10 cellular contexts compared by ENCODE assay signal in genomic region chr15:87619161-87619960, GRCh38.
DNase-seq lines count a peak whose midpoint lies in the region; ATAC-seq, FAIRE-seq and TF ChIP-seq lines count a peak whose summit lies in the region.
"Had no signal": no experiment of that assay in that cellular context is flagged by ENCODE, and none has a peak within 500 bp of the region (broad histone marks: within the 10 kb centered on the region; RNA-seq: fewer than 3 reads in every experiment).

No MANE protein-coding gene starts in this region.

- intact Hi-C loops in Right ventricle myocardium inferior (cut with DNase I) (no loop called here), cardiac septum (cut with DNase I) (no loop called here), K562 (cut with micrococcal nuclease) (no loop called here), kidney (cut with DNase I) (no loop called here), aorta (cut with DNase I) (loop anchor here (5.0 to 10.0 kb wide), 3 partner anchors 135 to 628 kb away; no protein-coding TSS in a partner anchor)

- peak overlapping the region; percentile 47 for H3K27ac ChIP-seq in K562 (ENCODE audit: extremely low read depth, low read depth, low read length)
- H3K27ac ChIP-seq in kidney (ENCODE audit: low read depth in 2 of 2, low read length in 2 of 2), result no peak overlapping the region
- H3K27ac ChIP-seq in aorta (ENCODE audit: low read depth in 1 of 2, low read length in 2 of 2), result peak overlapping the region; percentile 51 to 86
- H3K27ac ChIP-seq: C4-2B had no signal

- H4K20me1 ChIP-seq in K562 (replicated peaks; ENCODE audit: control insufficient read depth, insufficient read depth, low read length), result no peaks in the 10 kb centered on the region

- peaks cover 66% of the 10 kb centered on the region for H3K79me2 ChIP-seq in K562 (ENCODE audit: control insufficient read depth, insufficient read depth, low read length)

- TF ChIP-seq EP300 in K562 (IDR thresholded peaks at IDR 0.05; ENCODE audit: low read length), result peak; percentile 61; the same call in 1 of the 2 replicates

- ATAC-seq in Right ventricle myocardium inferior (peak; percentile 87), K562 (peak; percentile 71), aorta (ENCODE audit: low FRiP score) (peak; percentile 88), HG03460 (IDR thresholded peaks at IDR 0.05; ENCODE audit: unreplicated experiment) (no peak)

- TF ChIP-seq RAD21 in K562 (CRISPR knock-in tag; conservative IDR thresholded peaks at IDR 0.05 in 1 of 2, IDR thresholded peaks at IDR 0.05 in 1 of 2), result no peak

- CTCF ChIA-PET in K562 (lab: Yijun Ruan, JAX; ENCODE audit: low intra/inter-chr PET ratio), result no interaction called here

- TF ChIP-seq POLR2A in K562 (conservative IDR thresholded peaks at IDR 0.05), result no peak

- H3K4me2 ChIP-seq in K562 (ENCODE audit: insufficient read depth, low read length), result no peak overlapping the region; the same call in 1 of the 2 replicates

- H3K4me1 ChIP-seq in K562 (replicated peaks in 1 of 2; ENCODE audit: control insufficient read depth in 2 of 2, insufficient read depth in 2 of 2, low read length in 2 of 2), result peaks cover 10 to 37% of the 10 kb centered on the region in 2 experiments; a peak in 4 of 5 replicates
- no peaks in the 10 kb centered on the region for H3K4me1 ChIP-seq in kidney (ENCODE audit: control insufficient read depth in 1 of 2, insufficient read depth in 1 of 2, low read depth in 1 of 2, low read length in 2 of 2)
- H3K4me1 ChIP-seq in aorta (ENCODE audit: control insufficient read depth in 1 of 2, insufficient read depth in 2 of 2, low read length in 2 of 2), result peaks cover 2 to 8% of the 10 kb centered on the region in 2 donors

- peak; percentile 85 for FAIRE-seq in K562 (lab: Jason Lieb, UNC)
- peak; percentile 33 for FAIRE-seq in kidney (lab: Jason Lieb, UNC)

- H3K9me1 ChIP-seq in K562 (ENCODE audit: control insufficient read depth, insufficient read depth, low read length), result no peaks in the 10 kb centered on the region

- H3K27me3 ChIP-seq in K562 (ENCODE audit: control insufficient read depth in 2 of 2, insufficient read depth in 2 of 2, low read length in 2 of 2), result no peaks in the 10 kb centered on the region
- H3K27me3 ChIP-seq in aorta (ENCODE audit: control insufficient read depth in 1 of 2, insufficient read depth in 2 of 2, low read length in 1 of 2), result no peaks in the 10 kb centered on the region

- H2AFZ ChIP-seq in K562 (ENCODE audit: low read depth, low read length), result no peak overlapping the region

- H3K36me3 ChIP-seq in K562 (ENCODE audit: control insufficient read depth, insufficient read depth, low read length) (peaks cover 12% of the 10 kb centered on the region; the same call in 2 of the 3 replicates), kidney (ENCODE audit: control insufficient read depth in 1 of 2, insufficient read depth in 2 of 2, low read length in 2 of 2) (no peaks in the 10 kb centered on the region), aorta (ENCODE audit: control insufficient read depth in 1 of 2, insufficient read depth in 2 of 2, low read length in 1 of 2) (no peaks in the 10 kb centered on the region)

- TF ChIP-seq CTCF in K562 (IDR thresholded peaks at IDR 0.05 in 2 of 3, conservative IDR thresholded peaks at IDR 0.05 in 1 of 3; ENCODE audit: insufficient read depth in 2 of 3, low read depth in 1 of 3, low read length in 3 of 3) (no peak), kidney (IDR thresholded peaks at IDR 0.05; ENCODE audit: borderline replicate concordance, extremely low read depth, insufficient read depth) (no peak)

- H3K4me3 ChIP-seq in K562, result no peak overlapping the region
- no peak overlapping the region for H3K4me3 ChIP-seq in kidney (ENCODE audit: low read length in 2 of 2)
- no peak overlapping the region for H3K4me3 ChIP-seq in aorta (ENCODE audit: low read length in 2 of 2)

- DNase-seq in Right ventricle myocardium inferior (ENCODE audit: missing footprints) (no peak), cardiac septum (ENCODE audit: low spot score) (no peak), K562 (ENCODE audit: extremely low read depth in 1 of 4, low spot score in 3 of 4) (peak; percentile 14 to 63 (median 35)), kidney (no peak), aorta (no peak), GM19240 (ENCODE audit: insufficient read length, low spot score) (no peak), NCI-H2081 (lab: John Stamatoyannopoulos, UW) (no peak)
- DNase-seq: NCI-H1417 had no signal

- in situ Hi-C loops in K562 (cut with MboI), result no loop called here

- H3K9ac ChIP-seq in K562 (ENCODE audit: insufficient read depth in 1 of 2, low read depth in 2 of 2, low read length in 2 of 2) (peak overlapping the region in 1 of 2 experiments; percentile 15; a peak in 1 of 4 replicates), kidney (ENCODE audit: low read length in 2 of 2) (no peak overlapping the region)

- H3K9me3 ChIP-seq in K562 (replicated peaks; ENCODE audit: control insufficient read depth, insufficient read depth, low read depth, low read length) (no peaks in the 10 kb centered on the region), kidney (ENCODE audit: control insufficient read depth in 1 of 2, low read length in 2 of 2) (no peaks in the 10 kb centered on the region), aorta (ENCODE audit: control insufficient read depth, low read length) (no peaks in the 10 kb centered on the region)

- no TSS peak for BruUV-seq in K562 (replicated peaks; lab: Mats Ljungman, UMichigan)

- POLR2A ChIA-PET in K562 (lab: Yijun Ruan, JAX), result interaction anchor here (0.6 to 0.9 kb wide), 3 partner anchors 9 to 893 kb away, joined by 3 to 4 read pairs (median 3); no protein-coding TSS in a partner anchor

- WGBS in K562 (ENCODE audit: insufficient coverage, low coverage, missing lambda C conversion rate), result 44% methylated on average over 8 of the region's 9 CpGs
- 27 to 35% methylated on average over 9 of the region's 9 CpGs for WGBS in aorta, 2 donors

TF ChIP-seq in K562, 482 proteins besides CTCF, POLR2A, EP300 and RAD21 (continues in another document):
- TF ChIP-seq SMARCA4 (IDR thresholded peaks at IDR 0.05) (peak; percentile 79), KLF16 (IDR thresholded peaks at IDR 0.05) (peak; percentile 62; the same call in 1 of the 2 replicates), ID3 (CRISPR knock-in tag; IDR thresholded peaks at IDR 0.05) (no peak), ID3 (tag; IDR thresholded peaks at IDR 0.05) (no peak), ZEB2 (IDR thresholded peaks at IDR 0.05) (peak; percentile 31; the same call in 1 of the 2 replicates), JUND (IDR thresholded peaks at IDR 0.05; ENCODE audit: borderline replicate concordance, low read depth, low read length) (peak; percentile 46; the same call in 1 of the 2 replicates), JUND (tag; IDR thresholded peaks at IDR 0.05; ENCODE audit: borderline replicate concordance, low read depth, low read length) (peak; percentile 65; the same call in 1 of the 3 replicates), FOSL1 (tag; conservative IDR thresholded peaks at IDR 0.05) (peak; percentile 71), LCOR (CRISPR knock-in tag; IDR thresholded peaks at IDR 0.05) (no peak), ELK3 (CRISPR knock-in tag; IDR thresholded peaks at IDR 0.05) (no peak), NELFE (IDR thresholded peaks at IDR 0.05; ENCODE audit: insufficient read depth, insufficient read length) (no peak), POLR2B (IDR thresholded peaks at IDR 0.05; ENCODE audit: low read depth, partially characterized antibody) (no peak), ZNF324 (CRISPR knock-in tag; IDR thresholded peaks at IDR 0.05) (no peak), HDAC8 (tag; IDR thresholded peaks at IDR 0.05) (no peak), ILK (tag; IDR thresholded peaks at IDR 0.05; ENCODE audit: borderline replicate concordance, low read depth) (no peak), TCF3 (CRISPR knock-in tag; IDR thresholded peaks at IDR 0.05) (peak; percentile 45; the same call in 1 of the 2 replicates), NR2C1 (IDR thresholded peaks at IDR 0.05) (no peak; the same call in 1 of the 2 replicates), NR2C1 (tag; IDR thresholded peaks at IDR 0.05) (peak; percentile 65), XRCC4 (IDR thresholded peaks at IDR 0.05; ENCODE audit: extremely low read depth, insufficient read depth, insufficient read length) (no peak), ZNF133 (CRISPR knock-in tag; IDR thresholded peaks at IDR 0.05) (no peak), ETV1 (tag; conservative IDR thresholded peaks at IDR 0.05; ENCODE audit: low read depth) (no peak), MCM7 (IDR thresholded peaks at IDR 0.05) (no peak), ASH1L (IDR thresholded peaks at IDR 0.05; ENCODE audit: borderline replicate concordance, low read depth, partially characterized antibody) (no peak), ZNF274 (IDR thresholded peaks at IDR 0.05; ENCODE audit: borderline replicate concordance, low read depth, low read length) (no peak), PKNOX1 (IDR thresholded peaks at IDR 0.05) (0 out of 2 replicates have a peak, but pooled peaks have one; percentile 5), ZNF780A (CRISPR knock-in tag; IDR thresholded peaks at IDR 0.05) (no peak), FOXP1 (CRISPR knock-in tag; IDR thresholded peaks at IDR 0.05) (no peak)

Comparison
In these comparisons a context has a peak if more than half of its experiments do, and no peak if none do; other contexts are left out.
1. DNase-seq: peak in K562 (4 of 4); none in Right ventricle myocardium inferior (single experiment), cardiac septum (single experiment), kidney (single experiment), aorta (0 of 2), GM19240 (single experiment) and NCI-H2081 (0 of 2).
2. H3K27ac ChIP-seq: peak in K562 (single experiment) and aorta (2 of 2); none in kidney (0 of 2).
3. intact Hi-C loops: an anchor here in aorta (5.0 to 10.0 kb wide); none called in Right ventricle myocardium inferior, cardiac septum, K562 and kidney.